Comparison of ENCODE assay signal across 1 cellular context in the genomic region with DNA sequence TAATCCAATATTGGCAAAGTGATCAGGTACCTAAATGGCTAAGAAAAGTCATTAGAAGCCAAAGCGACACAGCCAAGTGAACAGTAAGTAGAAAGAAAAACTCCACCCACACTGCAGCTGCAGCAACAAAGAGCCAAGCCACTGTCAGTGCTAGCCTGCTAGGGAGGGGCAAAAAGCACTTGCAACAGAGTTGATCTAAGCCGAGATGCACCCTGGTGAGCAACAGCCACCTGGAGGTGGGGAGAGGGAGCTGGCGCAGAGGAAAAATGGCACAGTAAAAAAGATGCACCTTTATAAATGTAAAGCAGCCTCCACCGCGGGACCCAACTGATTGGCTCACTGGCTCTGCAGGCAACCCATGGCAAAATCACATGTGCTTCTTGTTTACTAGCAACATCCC.
TF ChIP-seq lines count a peak whose summit lies in the region.

No MANE protein-coding gene starts in this region.

TF ChIP-seq in GM23338, 12 proteins besides CTCF, POLR2A, EP300 and RAD21 (continued from another document):
- TF ChIP-seq, protein P1, sequence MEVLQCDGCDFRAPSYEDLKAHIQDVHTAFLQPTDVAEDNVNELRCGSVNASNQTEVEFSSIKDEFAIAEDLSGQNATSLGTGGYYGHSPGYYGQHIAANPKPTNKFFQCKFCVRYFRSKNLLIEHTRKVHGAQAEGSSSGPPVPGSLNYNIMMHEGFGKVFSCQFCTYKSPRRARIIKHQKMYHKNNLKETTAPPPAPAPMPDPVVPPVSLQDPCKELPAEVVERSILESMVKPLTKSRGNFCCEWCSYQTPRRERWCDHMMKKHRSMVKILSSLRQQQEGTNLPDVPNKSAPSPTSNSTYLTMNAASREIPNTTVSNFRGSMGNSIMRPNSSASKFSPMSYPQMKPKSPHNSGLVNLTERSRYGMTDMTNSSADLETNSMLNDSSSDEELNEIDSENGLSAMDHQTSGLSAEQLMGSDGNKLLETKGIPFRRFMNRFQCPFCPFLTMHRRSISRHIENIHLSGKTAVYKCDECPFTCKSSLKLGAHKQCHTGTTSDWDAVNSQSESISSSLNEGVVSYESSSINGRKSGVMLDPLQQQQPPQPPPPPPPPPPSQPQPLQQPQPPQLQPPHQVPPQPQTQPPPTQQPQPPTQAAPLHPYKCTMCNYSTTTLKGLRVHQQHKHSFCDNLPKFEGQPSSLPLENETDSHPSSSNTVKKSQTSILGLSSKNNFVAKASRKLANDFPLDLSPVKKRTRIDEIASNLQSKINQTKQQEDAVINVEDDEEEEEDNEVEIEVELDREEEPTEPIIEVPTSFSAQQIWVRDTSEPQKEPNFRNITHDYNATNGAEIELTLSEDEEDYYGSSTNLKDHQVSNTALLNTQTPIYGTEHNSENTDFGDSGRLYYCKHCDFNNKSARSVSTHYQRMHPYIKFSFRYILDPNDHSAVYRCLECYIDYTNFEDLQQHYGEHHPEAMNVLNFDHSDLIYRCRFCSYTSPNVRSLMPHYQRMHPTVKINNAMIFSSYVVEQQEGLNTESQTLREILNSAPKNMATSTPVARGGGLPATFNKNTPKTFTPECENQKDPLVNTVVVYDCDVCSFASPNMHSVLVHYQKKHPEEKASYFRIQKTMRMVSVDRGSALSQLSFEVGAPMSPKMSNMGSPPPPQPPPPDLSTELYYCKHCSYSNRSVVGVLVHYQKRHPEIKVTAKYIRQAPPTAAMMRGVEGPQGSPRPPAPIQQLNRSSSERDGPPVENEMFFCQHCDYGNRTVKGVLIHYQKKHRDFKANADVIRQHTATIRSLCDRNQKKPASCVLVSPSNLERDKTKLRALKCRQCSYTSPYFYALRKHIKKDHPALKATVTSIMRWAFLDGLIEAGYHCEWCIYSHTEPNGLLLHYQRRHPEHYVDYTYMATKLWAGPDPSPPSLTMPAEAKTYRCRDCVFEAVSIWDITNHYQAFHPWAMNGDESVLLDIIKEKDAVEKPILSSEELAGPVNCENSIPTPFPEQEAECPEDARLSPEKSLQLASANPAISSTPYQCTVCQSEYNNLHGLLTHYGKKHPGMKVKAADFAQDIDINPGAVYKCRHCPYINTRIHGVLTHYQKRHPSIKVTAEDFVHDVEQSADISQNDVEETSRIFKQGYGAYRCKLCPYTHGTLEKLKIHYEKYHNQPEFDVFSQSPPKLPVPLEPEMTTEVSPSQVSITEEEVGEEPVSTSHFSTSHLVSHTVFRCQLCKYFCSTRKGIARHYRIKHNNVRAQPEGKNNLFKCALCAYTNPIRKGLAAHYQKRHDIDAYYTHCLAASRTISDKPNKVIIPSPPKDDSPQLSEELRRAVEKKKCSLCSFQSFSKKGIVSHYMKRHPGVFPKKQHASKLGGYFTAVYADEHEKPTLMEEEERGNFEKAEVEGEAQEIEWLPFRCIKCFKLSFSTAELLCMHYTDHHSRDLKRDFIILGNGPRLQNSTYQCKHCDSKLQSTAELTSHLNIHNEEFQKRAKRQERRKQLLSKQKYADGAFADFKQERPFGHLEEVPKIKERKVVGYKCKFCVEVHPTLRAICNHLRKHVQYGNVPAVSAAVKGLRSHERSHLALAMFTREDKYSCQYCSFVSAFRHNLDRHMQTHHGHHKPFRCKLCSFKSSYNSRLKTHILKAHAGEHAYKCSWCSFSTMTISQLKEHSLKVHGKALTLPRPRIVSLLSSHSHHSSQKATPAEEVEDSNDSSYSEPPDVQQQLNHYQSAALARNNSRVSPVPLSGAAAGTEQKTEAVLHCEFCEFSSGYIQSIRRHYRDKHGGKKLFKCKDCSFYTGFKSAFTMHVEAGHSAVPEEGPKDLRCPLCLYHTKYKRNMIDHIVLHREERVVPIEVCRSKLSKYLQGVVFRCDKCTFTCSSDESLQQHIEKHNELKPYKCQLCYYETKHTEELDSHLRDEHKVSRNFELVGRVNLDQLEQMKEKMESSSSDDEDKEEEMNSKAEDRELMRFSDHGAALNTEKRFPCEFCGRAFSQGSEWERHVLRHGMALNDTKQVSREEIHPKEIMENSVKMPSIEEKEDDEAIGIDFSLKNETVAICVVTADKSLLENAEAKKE (CRISPR knock-in tag; IDR thresholded peaks at IDR 0.05): no peak
- TF ChIP-seq POLR2AphosphoS5 (IDR thresholded peaks at IDR 0.05; ENCODE audit: low read depth): no peak
- TF ChIP-seq, protein P2, sequence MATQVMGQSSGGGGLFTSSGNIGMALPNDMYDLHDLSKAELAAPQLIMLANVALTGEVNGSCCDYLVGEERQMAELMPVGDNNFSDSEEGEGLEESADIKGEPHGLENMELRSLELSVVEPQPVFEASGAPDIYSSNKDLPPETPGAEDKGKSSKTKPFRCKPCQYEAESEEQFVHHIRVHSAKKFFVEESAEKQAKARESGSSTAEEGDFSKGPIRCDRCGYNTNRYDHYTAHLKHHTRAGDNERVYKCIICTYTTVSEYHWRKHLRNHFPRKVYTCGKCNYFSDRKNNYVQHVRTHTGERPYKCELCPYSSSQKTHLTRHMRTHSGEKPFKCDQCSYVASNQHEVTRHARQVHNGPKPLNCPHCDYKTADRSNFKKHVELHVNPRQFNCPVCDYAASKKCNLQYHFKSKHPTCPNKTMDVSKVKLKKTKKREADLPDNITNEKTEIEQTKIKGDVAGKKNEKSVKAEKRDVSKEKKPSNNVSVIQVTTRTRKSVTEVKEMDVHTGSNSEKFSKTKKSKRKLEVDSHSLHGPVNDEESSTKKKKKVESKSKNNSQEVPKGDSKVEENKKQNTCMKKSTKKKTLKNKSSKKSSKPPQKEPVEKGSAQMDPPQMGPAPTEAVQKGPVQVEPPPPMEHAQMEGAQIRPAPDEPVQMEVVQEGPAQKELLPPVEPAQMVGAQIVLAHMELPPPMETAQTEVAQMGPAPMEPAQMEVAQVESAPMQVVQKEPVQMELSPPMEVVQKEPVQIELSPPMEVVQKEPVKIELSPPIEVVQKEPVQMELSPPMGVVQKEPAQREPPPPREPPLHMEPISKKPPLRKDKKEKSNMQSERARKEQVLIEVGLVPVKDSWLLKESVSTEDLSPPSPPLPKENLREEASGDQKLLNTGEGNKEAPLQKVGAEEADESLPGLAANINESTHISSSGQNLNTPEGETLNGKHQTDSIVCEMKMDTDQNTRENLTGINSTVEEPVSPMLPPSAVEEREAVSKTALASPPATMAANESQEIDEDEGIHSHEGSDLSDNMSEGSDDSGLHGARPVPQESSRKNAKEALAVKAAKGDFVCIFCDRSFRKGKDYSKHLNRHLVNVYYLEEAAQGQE (IDR thresholded peaks at IDR 0.05; ENCODE audit: unreplicated experiment): no peak
- TF ChIP-seq ZNF114 (CRISPR knock-in tag; IDR thresholded peaks at IDR 0.05): no peak
- TF ChIP-seq JUNB (IDR thresholded peaks at IDR 0.05; ENCODE audit: unreplicated experiment): no peak
